8 cellular contexts compared by ENCODE assay signal in the genomic region with DNA sequence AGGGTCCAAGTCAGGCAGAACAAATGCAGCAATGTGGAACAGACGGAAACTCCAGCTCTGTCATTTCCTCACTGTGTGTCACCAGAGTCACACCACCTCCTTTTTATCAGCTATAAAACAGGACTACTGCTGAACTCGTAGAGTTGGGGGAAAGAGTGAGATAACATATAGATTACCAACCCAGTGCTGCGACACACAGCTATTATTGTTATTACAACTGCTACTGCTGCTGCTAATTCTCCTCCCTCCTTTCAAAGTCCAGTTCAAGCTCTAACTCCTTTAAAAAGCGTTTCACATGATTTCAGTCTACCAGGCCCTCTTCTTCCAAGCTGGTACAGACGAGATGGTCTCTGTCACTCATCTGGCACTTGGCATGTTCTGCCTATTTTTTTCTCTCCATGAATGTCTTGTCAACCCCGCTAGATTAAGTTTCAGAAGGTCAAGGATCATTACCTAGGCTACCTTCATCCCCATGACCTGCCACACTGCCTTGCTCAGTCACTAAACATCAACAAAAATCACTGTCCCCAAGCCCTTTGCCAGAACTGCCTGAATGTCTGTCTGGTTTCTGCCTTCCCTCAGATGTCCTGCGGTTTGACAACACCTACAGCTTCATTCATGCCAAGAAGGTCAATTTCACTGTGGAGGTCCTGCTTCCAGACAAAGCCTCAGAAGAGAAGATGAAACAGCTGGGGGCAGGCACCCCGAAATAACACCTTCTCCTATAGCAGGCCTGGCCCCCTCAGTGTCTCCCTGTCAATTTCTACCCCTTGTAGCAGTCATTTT. TPM values are rescaled to one million over a fixed set of nuclear protein-coding genes. Genes with fewer than 3 reads are reported as not detected.
DNase-seq lines count a peak whose midpoint lies in the region; ATAC-seq and TF ChIP-seq lines count a peak whose summit lies in the region.

No MANE protein-coding gene starts in this region.

- ATAC-seq in GM18861 (IDR thresholded peaks at IDR 0.05; ENCODE audit: unreplicated experiment) = no peak

- H3K27ac ChIP-seq in A673 (ENCODE audit: low read depth, low read length, poor library complexity, severe bottlenecking) (peak overlapping the region; percentile 97), KMS-11 (no peak overlapping the region), muscle layer of colon (ENCODE audit: low read depth, low read length) (peak overlapping the region; percentile 100)

- no peaks in the 10 kb centered on the region for H3K9me3 Mint-ChIP-seq in chondrocyte (ENCODE audit: low read depth)

- no peak for TF ChIP-seq CTCF in A673 (conservative IDR thresholded peaks at IDR 0.05; ENCODE audit: low read depth, low read length)
- TF ChIP-seq CTCF in KMS-11 (conservative IDR thresholded peaks at IDR 0.05; ENCODE audit: low read depth, low read length) = no peak
- no peak for TF ChIP-seq CTCF in chondrocyte (IDR thresholded peaks at IDR 0.05)

- no peaks in the 10 kb centered on the region; the same call in 1 of the 2 replicates for H3K79me2 ChIP-seq in KMS-11 (ENCODE audit: insufficient read depth, low read depth)

- H4K20me1 ChIP-seq in KMS-11 (ENCODE audit: insufficient read depth) = no peaks in the 10 kb centered on the region

- H3K9me3 ChIP-seq in A673 (ENCODE audit: low read depth, low read length, poor library complexity, severe bottlenecking) (no peaks in the 10 kb centered on the region), muscle layer of colon (ENCODE audit: low read length) (no peaks in the 10 kb centered on the region)

- H3K4me1 ChIP-seq in A673 (ENCODE audit: insufficient read depth, low read length, poor library complexity, severe bottlenecking) (peaks cover 37% of the 10 kb centered on the region), KMS-11 (ENCODE audit: low read depth, poor library complexity, severe bottlenecking) (peaks cover 28% of the 10 kb centered on the region), muscle layer of colon (ENCODE audit: insufficient read depth, low read length) (peaks cover 34% of the 10 kb centered on the region)

- H3K27ac Mint-ChIP-seq in chondrocyte (ENCODE audit: unreplicated experiment) = peak overlapping the region; percentile 99

- H3K4me3 ChIP-seq in A673 (ENCODE audit: low read depth, low read length, poor library complexity, severe bottlenecking) = peak overlapping the region; percentile 60
- H3K4me3 ChIP-seq in KMS-11 (IDR thresholded peaks at IDR 0.05; ENCODE audit: insufficient read depth, low read depth, low read length) = no peak overlapping the region
- peak overlapping the region in 1 of 2 donors; percentile 92 for H3K4me3 ChIP-seq in muscle layer of colon (ENCODE audit: low read depth in 1 of 2, low read length in 2 of 2)

- intact Hi-C loops in A673 (cut with micrococcal nuclease; ENCODE audit: unreplicated experiment) (loop anchor here (5.0 kb wide), 1 partner anchor 135 kb away; a partner anchor contains a TSS), head of caudate nucleus (cut with DNase I) (loop anchor here (10.0 kb wide), 1 partner anchor 163 kb away; no protein-coding TSS in a partner anchor)

- H3K27me3 Mint-ChIP-seq in chondrocyte (ENCODE audit: low read depth) = no peaks in the 10 kb centered on the region

- H3K4me3 Mint-ChIP-seq in chondrocyte (ENCODE audit: unreplicated experiment) = peak overlapping the region; percentile 80

- H3K36me3 Mint-ChIP-seq in chondrocyte (ENCODE audit: low read depth) = peaks cover 2% of the 10 kb centered on the region

- no peak for DNase-seq in A673 (ENCODE audit: low spot score)
- DNase-seq in chondrocyte (ENCODE audit: low spot score) = no peak
- no peak for DNase-seq in NCI-H1436 treated with DMSO at 0.1 percent for 48 hours (lab: John Stamatoyannopoulos, UW)
- DNase-seq in head of caudate nucleus = no peak
- no peak for DNase-seq in NCI-H2029 (lab: John Stamatoyannopoulos, UW)

- no peak overlapping the region for H2AFZ ChIP-seq in KMS-11 (ENCODE audit: low read depth)

- H3K27me3 ChIP-seq in A673 (replicated peaks; ENCODE audit: insufficient read depth, low read depth, low read length, poor library complexity) (no peaks in the 10 kb centered on the region), KMS-11 (ENCODE audit: insufficient read depth, low read depth) (no peaks in the 10 kb centered on the region), muscle layer of colon (ENCODE audit: control insufficient read depth in 1 of 2, insufficient read depth in 2 of 2, low read length in 2 of 2) (no peaks in the 10 kb centered on the region)

- BruUV-seq in A673 (replicated peaks; lab: Mats Ljungman, UMichigan) = TSS peak; percentile 26

- H3K36me3 ChIP-seq in A673 (ENCODE audit: insufficient read depth, low read length, poor library complexity, severe bottlenecking) = peaks cover 24% of the 10 kb centered on the region
- H3K36me3 ChIP-seq in KMS-11 (ENCODE audit: insufficient read depth) = no peaks in the 10 kb centered on the region
- H3K36me3 ChIP-seq in muscle layer of colon (ENCODE audit: insufficient read depth, low read length) = peaks cover 12% of the 10 kb centered on the region

- no peak overlapping the region for H3K9ac ChIP-seq in KMS-11
- peak overlapping the region; percentile 88 for H3K9ac ChIP-seq in muscle layer of colon (ENCODE audit: low read length)

- peaks cover 54% of the 10 kb centered on the region for H3K4me1 Mint-ChIP-seq in chondrocyte (ENCODE audit: low read depth)

- POLR2A ChIA-PET in A673 (lab: Charles Lee; ENCODE audit: low non-redundant PET) = interaction anchor here (0.5 kb wide), 1 partner anchor 17 kb away, joined by 4 read pairs; no protein-coding TSS in a partner anchor

- H3K4me2 ChIP-seq in KMS-11 = peak overlapping the region; percentile 38; the same call in 1 of the 2 replicates

- CTCF ChIA-PET in A673 (lab: Charles Lee) = interaction anchor here (1.5 kb wide), 1 partner anchor 9 kb away, joined by 5 read pairs; no protein-coding TSS in a partner anchor

RNA-seq across cellular contexts. Expression of a gene that starts 3.7 kb away (rescaled TPM):
- total RNA-seq in A673 (2021) (82.6 and 86.9 TPM in 2 replicates), chondrocyte (9.3 to 12.7 TPM (median 12.1 TPM) in 3 replicates)

RNA-seq across cellular contexts. Expression of a gene that starts 25.1 kb away (rescaled TPM):
- total RNA-seq in A673 (2021) (14.4 and 19.4 TPM in 2 replicates), chondrocyte (15.5 to 39.5 TPM (median 15.6 TPM) in 3 replicates)

RNA-seq across cellular contexts. Expression of a gene that starts 34.7 kb away (rescaled TPM):
- total RNA-seq in A673 (2021) (18.9 and 22.4 TPM in 2 replicates), chondrocyte (35.2 to 36.2 TPM (median 36.0 TPM) in 3 replicates)

RNA-seq across cellular contexts. Expression of a gene that starts 49.9 kb away (rescaled TPM):
- total RNA-seq in A673 (2021) = not detected in 2 replicates
- not detected in 3 replicates for total RNA-seq in chondrocyte
